Comparison of ENCODE assay signal across 25 cellular contexts in genomic region chr12:101117842-101118241, GRCh38.
DNase-seq lines count a peak whose midpoint lies in the region; ATAC-seq and TF ChIP-seq lines count a peak whose summit lies in the region.
"Had no signal": no experiment of that assay in that cellular context is flagged by ENCODE, and none has a peak within 500 bp of the region (broad histone marks: within the 10 kb centered on the region; RNA-seq: fewer than 3 reads in every experiment).

No MANE protein-coding gene starts in this region.

- H3K9me3 ChIP-seq in HEK293 (ENCODE audit: control insufficient read depth, insufficient read depth, low read depth, low read length) (no peaks in the 10 kb centered on the region), endodermal cell (ENCODE audit: control insufficient read depth, low read length) (no peaks in the 10 kb centered on the region)
- H3K9me3 ChIP-seq: Caco-2, SK-N-SH had no signal

- ATAC-seq in naive thymus-derived CD8-positive, alpha-beta T cell = no peak
- ATAC-seq: CD8-positive, alpha-beta T cell; PC-3 had no signal

- H3K4me1 Mint-ChIP-seq in naive thymus-derived CD8-positive, alpha-beta T cell = no peaks in the 10 kb centered on the region
- no peaks in the 10 kb centered on the region for H3K4me1 Mint-ChIP-seq in endodermal cell
- H3K4me1 Mint-ChIP-seq: B cell, H9 had no signal

- no peaks in the 10 kb centered on the region for H3K36me3 Mint-ChIP-seq in naive thymus-derived CD8-positive, alpha-beta T cell
- no peaks in the 10 kb centered on the region for H3K36me3 Mint-ChIP-seq in endodermal cell (ENCODE audit: low read depth)
- H3K36me3 Mint-ChIP-seq: CD8-positive, alpha-beta T cell had no signal

- DNase-seq in EH (ENCODE audit: low read depth) (peak; percentile 18), epithelial cell of esophagus (ENCODE audit: low read depth) (peak; percentile 4), putamen (ENCODE audit: low spot score) (peak; percentile 10), NCI-H510A treated with DMSO at 0.1 percent for 48 hours (lab: John Stamatoyannopoulos, UW) (no peak), endodermal cell (no peak)
- no peak for DNase-seq in naive thymus-derived CD8-positive, alpha-beta T cell
- DNase-seq: Caco-2; CD8-positive, alpha-beta T cell; DMS 273 treated with DMSO at 0.1 percent for 48 hours; DMS79 treated with DMSO at 0.1 percent for 48 hours; GM23248; H9; KBM-7; NCI-H1048; NCI-H1417; NCI-H1694; NCI-H345; NCI-H524 treated with DMSO at 0.1 percent for 48 hours; NCI-H774; PC-3; SK-N-SH; SW 1271 had no signal

- CTCF ChIA-PET in HEK293 (lab: Yijun Ruan, JAX) = interaction anchor here (1.0 to 1.1 kb wide), 2 partner anchors 51 to 290 kb away, joined by 3 to 4 read pairs; no protein-coding TSS in a partner anchor

- H3K4me3 ChIP-seq in HEK293 (ENCODE audit: low read depth, low read length) = no peak overlapping the region
- H3K4me3 ChIP-seq in epithelial cell of esophagus (ENCODE audit: low read length) = no peak overlapping the region
- H3K4me3 ChIP-seq in endodermal cell (ENCODE audit: low read length) = no peak overlapping the region
- H3K4me3 ChIP-seq: GM23248 had no signal

- H3K4me1 ChIP-seq in HEK293 (ENCODE audit: control insufficient read depth, insufficient read depth, low read length) (no peaks in the 10 kb centered on the region), endodermal cell (ENCODE audit: control insufficient read depth, insufficient read depth, low read length) (no peaks in the 10 kb centered on the region)
- H3K4me1 ChIP-seq: Caco-2 had no signal

- no peaks in the 10 kb centered on the region for H3K36me3 ChIP-seq in HEK293 (ENCODE audit: control insufficient read depth in 2 of 2, insufficient read depth in 1 of 2, low read length in 2 of 2)
- H3K36me3 ChIP-seq in endodermal cell (ENCODE audit: control insufficient read depth, insufficient read depth, low read length) = no peaks in the 10 kb centered on the region

- TF ChIP-seq CTCF in HEK293 (tag by site-specific recombination; IDR thresholded peaks at IDR 0.05) = no peak
- TF ChIP-seq CTCF in epithelial cell of esophagus (IDR thresholded peaks at IDR 0.05; ENCODE audit: insufficient read depth, low read depth, low read length, missing control alignments) = no peak
- no peak for TF ChIP-seq CTCF in endodermal cell (conservative IDR thresholded peaks at IDR 0.05)

- peaks cover 0 to 11% (median 0%) of the 10 kb centered on the region in 9 donors for H3K9me3 Mint-ChIP-seq in naive thymus-derived CD8-positive, alpha-beta T cell
- H3K9me3 Mint-ChIP-seq in endodermal cell = peaks cover 11% of the 10 kb centered on the region
- H3K9me3 Mint-ChIP-seq: CD8-positive, alpha-beta T cell had no signal

- H3K27me3 ChIP-seq in endodermal cell (ENCODE audit: control insufficient read depth, insufficient read depth, low read length, poor library complexity, severe bottlenecking) = no peaks in the 10 kb centered on the region

- no peak overlapping the region for H3K27ac ChIP-seq in HEK293 (ENCODE audit: extremely low read depth, low read depth, low read length)
- H3K27ac ChIP-seq in endodermal cell (ENCODE audit: low read depth, low read length) = no peak overlapping the region
- H3K27ac ChIP-seq: C4-2B, GM23248 had no signal

- no peak overlapping the region for H3K4me3 Mint-ChIP-seq in naive thymus-derived CD8-positive, alpha-beta T cell
- H3K4me3 Mint-ChIP-seq in endodermal cell = no peak overlapping the region
- H3K4me3 Mint-ChIP-seq: B cell; CD8-positive, alpha-beta T cell; H9 had no signal

- POLR2A ChIA-PET in HEK293 (lab: Yijun Ruan, JAX) = no interaction called here
- POLR2A ChIA-PET in naive thymus-derived CD8-positive, alpha-beta T cell (lab: Charles Lee) = no interaction called here

- peaks cover 0 to 3% (median 0%) of the 10 kb centered on the region in 5 donors for H3K27me3 Mint-ChIP-seq in naive thymus-derived CD8-positive, alpha-beta T cell
- H3K27me3 Mint-ChIP-seq in endodermal cell (ENCODE audit: insufficient read depth) = no peaks in the 10 kb centered on the region
- H3K27me3 Mint-ChIP-seq: B cell had no signal

- H3K9ac ChIP-seq in endodermal cell (ENCODE audit: extremely low read depth, low read length, poor library complexity, severe bottlenecking) = no peak overlapping the region
- H3K9ac ChIP-seq: GM23248, SK-N-SH had no signal

- WGBS in endodermal cell (ENCODE audit: insufficient coverage in 1 of 2, insufficient read length in 1 of 2), 2 experiments = 100% methylated on average over 2 of the region's 2 CpGs

- H3K27ac Mint-ChIP-seq in naive thymus-derived CD8-positive, alpha-beta T cell = peak overlapping the region in 1 of 10 donors; percentile 11
- H3K27ac Mint-ChIP-seq in endodermal cell = no peak overlapping the region
- H3K27ac Mint-ChIP-seq: B cell; CD8-positive, alpha-beta T cell; H9 had no signal

TF ChIP-seq in HEK293, 187 proteins besides CTCF, POLR2A, EP300 and RAD21:
- TF ChIP-seq ZNF654 (tag by site-specific recombination; IDR thresholded peaks at IDR 0.05; ENCODE audit: low read depth) (peak; percentile 19; the same call in 1 of the 2 replicates), ZSCAN23 (tag by site-specific recombination; IDR thresholded peaks at IDR 0.05) (no peak)

Comparison
In these comparisons a context has a peak if more than half of its experiments do, and no peak if none do; other contexts are left out.
1. DNase-seq: peak in EH (single experiment), epithelial cell of esophagus (single experiment) and putamen (single experiment); none in naive thymus-derived CD8-positive, alpha-beta T cell (0 of 10), NCI-H510A treated with DMSO at 0.1 percent for 48 hours (single experiment) and endodermal cell (single experiment).